ENCODE assay signal across 1 cellular context in the genomic region with DNA sequence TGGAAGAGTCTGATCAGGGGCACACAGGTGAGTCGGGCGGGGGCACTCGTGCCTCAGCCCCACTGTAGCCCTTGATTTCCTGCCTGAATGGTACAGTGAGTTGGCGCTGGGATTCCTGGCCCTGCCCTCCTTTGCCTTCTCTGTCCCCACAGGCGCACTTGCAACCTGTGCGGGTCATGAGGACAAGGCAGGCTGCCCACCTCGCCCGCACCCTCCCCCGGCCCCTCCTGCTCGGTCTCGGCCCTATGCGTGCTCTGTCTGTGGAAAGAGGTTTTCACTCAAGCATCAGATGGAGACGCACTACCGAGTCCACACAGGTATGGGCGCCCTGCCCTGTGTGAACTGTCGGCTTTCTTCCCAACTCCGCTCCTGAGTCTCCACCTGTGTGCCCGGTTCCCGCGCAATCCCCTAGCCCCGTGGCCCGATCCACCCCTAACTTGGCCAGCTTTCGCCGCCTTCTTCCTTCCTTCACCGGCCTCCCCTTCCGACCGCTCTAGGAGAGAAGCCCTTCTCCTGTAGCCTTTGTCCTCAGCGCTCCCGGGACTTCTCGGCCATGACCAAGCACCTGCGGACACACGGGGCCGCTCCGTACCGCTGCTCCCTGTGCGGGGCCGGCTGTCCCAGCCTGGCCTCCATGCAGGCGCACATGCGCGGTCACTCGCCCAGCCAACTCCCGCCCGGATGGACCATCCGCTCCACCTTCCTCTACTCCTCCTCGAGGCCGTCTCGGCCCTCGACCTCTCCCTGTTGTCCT.
TF ChIP-seq lines count a peak whose summit lies in the region.

No MANE protein-coding gene starts in this region.

TF ChIP-seq in HepG2, 621 proteins besides CTCF, POLR2A, EP300 and RAD21 (continued from another document and continues in another):
- TF ChIP-seq ZNF318 (CRISPR knock-in tag; IDR thresholded peaks at IDR 0.05) (0 out of 2 replicates have a peak, but pooled peaks have one; percentile 17), PHF8 (CRISPR knock-in tag; IDR thresholded peaks at IDR 0.05) (no peak), SIN3A (IDR thresholded peaks at IDR 0.05; ENCODE audit: borderline replicate concordance, low read depth, low read length) (no peak), BRD4 (CRISPR knock-in tag; IDR thresholded peaks at IDR 0.05) (peak; percentile 16; the same call in 1 of the 2 replicates), RARA (CRISPR knock-in tag; IDR thresholded peaks at IDR 0.05) (no peak), RERE (CRISPR knock-in tag; IDR thresholded peaks at IDR 0.05; ENCODE audit: low read depth) (peak; percentile 54; the same call in 1 of the 2 replicates), HNF4G (IDR thresholded peaks at IDR 0.05; ENCODE audit: borderline replicate concordance, low read depth, low read length) (no peak), HNF4G (CRISPR knock-in tag; IDR thresholded peaks at IDR 0.05; ENCODE audit: borderline replicate concordance, low read depth) (0 out of 2 replicates have a peak, but pooled peaks have one; percentile 54), ZNF660 (CRISPR knock-in tag; IDR thresholded peaks at IDR 0.05; ENCODE audit: borderline replicate concordance, low read depth) (no peak), RELA (CRISPR knock-in tag; IDR thresholded peaks at IDR 0.05) (no peak), ZNF766 (CRISPR knock-in tag; IDR thresholded peaks at IDR 0.05; ENCODE audit: borderline replicate concordance) (no peak), SNAPC2 (CRISPR knock-in tag; IDR thresholded peaks at IDR 0.05) (peak; percentile 49; the same call in 1 of the 2 replicates), HIVEP1 (CRISPR knock-in tag; IDR thresholded peaks at IDR 0.05) (no peak), HCFC1 (IDR thresholded peaks at IDR 0.05; ENCODE audit: low read depth, low read length) (no peak), ATM (IDR thresholded peaks at IDR 0.05; ENCODE audit: borderline replicate concordance) (no peak), ZFP41 (CRISPR knock-in tag; IDR thresholded peaks at IDR 0.05; ENCODE audit: borderline replicate concordance) (peak; percentile 83), KDM1A (CRISPR knock-in tag; IDR thresholded peaks at IDR 0.05) (no peak), MTA1 (CRISPR knock-in tag; IDR thresholded peaks at IDR 0.05; ENCODE audit: borderline replicate concordance) (no peak; the same call in 1 of the 2 replicates), NCOA5 (CRISPR knock-in tag; IDR thresholded peaks at IDR 0.05) (no peak), MYC (CRISPR knock-in tag; IDR thresholded peaks at IDR 0.05; ENCODE audit: borderline replicate concordance) (peak; percentile 81), NFRKB (IDR thresholded peaks at IDR 0.05) (no peak), ZC3H4 (CRISPR knock-in tag; IDR thresholded peaks at IDR 0.05; ENCODE audit: borderline replicate concordance) (no peak)
- TF ChIP-seq, protein P1, sequence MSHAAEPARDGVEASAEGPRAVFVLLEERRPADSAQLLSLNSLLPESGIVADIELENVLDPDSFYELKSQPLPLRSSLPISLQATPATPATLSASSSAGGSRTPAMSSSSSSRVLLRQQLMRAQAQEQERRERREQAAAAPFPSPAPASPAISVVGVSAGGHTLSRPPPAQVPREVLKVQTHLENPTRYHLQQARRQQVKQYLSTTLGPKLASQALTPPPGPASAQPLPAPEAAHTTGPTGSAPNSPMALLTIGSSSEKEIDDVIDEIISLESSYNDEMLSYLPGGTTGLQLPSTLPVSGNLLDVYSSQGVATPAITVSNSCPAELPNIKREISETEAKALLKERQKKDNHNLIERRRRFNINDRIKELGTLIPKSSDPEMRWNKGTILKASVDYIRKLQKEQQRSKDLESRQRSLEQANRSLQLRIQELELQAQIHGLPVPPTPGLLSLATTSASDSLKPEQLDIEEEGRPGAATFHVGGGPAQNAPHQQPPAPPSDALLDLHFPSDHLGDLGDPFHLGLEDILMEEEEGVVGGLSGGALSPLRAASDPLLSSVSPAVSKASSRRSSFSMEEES (CRISPR knock-in tag; IDR thresholded peaks at IDR 0.05), result peak; percentile 46; the same call in 1 of the 2 replicates
- TF ChIP-seq, protein P2, sequence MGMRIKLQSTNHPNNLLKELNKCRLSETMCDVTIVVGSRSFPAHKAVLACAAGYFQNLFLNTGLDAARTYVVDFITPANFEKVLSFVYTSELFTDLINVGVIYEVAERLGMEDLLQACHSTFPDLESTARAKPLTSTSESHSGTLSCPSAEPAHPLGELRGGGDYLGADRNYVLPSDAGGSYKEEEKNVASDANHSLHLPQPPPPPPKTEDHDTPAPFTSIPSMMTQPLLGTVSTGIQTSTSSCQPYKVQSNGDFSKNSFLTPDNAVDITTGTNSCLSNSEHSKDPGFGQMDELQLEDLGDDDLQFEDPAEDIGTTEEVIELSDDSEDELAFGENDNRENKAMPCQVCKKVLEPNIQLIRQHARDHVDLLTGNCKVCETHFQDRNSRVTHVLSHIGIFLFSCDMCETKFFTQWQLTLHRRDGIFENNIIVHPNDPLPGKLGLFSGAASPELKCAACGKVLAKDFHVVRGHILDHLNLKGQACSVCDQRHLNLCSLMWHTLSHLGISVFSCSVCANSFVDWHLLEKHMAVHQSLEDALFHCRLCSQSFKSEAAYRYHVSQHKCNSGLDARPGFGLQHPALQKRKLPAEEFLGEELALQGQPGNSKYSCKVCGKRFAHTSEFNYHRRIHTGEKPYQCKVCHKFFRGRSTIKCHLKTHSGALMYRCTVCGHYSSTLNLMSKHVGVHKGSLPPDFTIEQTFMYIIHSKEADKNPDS (CRISPR knock-in tag; IDR thresholded peaks at IDR 0.05), result no peak
- TF ChIP-seq, protein P3, sequence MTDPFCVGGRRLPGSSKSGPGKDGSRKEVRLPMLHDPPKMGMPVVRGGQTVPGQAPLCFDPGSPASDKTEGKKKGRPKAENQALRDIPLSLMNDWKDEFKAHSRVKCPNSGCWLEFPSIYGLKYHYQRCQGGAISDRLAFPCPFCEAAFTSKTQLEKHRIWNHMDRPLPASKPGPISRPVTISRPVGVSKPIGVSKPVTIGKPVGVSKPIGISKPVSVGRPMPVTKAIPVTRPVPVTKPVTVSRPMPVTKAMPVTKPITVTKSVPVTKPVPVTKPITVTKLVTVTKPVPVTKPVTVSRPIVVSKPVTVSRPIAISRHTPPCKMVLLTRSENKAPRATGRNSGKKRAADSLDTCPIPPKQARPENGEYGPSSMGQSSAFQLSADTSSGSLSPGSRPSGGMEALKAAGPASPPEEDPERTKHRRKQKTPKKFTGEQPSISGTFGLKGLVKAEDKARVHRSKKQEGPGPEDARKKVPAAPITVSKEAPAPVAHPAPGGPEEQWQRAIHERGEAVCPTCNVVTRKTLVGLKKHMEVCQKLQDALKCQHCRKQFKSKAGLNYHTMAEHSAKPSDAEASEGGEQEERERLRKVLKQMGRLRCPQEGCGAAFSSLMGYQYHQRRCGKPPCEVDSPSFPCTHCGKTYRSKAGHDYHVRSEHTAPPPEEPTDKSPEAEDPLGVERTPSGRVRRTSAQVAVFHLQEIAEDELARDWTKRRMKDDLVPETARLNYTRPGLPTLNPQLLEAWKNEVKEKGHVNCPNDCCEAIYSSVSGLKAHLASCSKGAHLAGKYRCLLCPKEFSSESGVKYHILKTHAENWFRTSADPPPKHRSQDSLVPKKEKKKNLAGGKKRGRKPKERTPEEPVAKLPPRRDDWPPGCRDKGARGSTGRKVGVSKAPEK (CRISPR knock-in tag; IDR thresholded peaks at IDR 0.05; ENCODE audit: borderline replicate concordance), result no peak
- TF ChIP-seq, protein P4, sequence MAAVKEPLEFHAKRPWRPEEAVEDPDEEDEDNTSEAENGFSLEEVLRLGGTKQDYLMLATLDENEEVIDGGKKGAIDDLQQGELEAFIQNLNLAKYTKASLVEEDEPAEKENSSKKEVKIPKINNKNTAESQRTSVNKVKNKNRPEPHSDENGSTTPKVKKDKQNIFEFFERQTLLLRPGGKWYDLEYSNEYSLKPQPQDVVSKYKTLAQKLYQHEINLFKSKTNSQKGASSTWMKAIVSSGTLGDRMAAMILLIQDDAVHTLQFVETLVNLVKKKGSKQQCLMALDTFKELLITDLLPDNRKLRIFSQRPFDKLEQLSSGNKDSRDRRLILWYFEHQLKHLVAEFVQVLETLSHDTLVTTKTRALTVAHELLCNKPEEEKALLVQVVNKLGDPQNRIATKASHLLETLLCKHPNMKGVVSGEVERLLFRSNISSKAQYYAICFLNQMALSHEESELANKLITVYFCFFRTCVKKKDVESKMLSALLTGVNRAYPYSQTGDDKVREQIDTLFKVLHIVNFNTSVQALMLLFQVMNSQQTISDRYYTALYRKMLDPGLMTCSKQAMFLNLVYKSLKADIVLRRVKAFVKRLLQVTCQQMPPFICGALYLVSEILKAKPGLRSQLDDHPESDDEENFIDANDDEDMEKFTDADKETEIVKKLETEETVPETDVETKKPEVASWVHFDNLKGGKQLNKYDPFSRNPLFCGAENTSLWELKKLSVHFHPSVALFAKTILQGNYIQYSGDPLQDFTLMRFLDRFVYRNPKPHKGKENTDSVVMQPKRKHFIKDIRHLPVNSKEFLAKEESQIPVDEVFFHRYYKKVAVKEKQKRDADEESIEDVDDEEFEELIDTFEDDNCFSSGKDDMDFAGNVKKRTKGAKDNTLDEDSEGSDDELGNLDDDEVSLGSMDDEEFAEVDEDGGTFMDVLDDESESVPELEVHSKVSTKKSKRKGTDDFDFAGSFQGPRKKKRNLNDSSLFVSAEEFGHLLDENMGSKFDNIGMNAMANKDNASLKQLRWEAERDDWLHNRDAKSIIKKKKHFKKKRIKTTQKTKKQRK (IDR thresholded peaks at IDR 0.05; ENCODE audit: low read length), result no peak
